8 cellular contexts compared by ENCODE assay signal in the genomic region with DNA sequence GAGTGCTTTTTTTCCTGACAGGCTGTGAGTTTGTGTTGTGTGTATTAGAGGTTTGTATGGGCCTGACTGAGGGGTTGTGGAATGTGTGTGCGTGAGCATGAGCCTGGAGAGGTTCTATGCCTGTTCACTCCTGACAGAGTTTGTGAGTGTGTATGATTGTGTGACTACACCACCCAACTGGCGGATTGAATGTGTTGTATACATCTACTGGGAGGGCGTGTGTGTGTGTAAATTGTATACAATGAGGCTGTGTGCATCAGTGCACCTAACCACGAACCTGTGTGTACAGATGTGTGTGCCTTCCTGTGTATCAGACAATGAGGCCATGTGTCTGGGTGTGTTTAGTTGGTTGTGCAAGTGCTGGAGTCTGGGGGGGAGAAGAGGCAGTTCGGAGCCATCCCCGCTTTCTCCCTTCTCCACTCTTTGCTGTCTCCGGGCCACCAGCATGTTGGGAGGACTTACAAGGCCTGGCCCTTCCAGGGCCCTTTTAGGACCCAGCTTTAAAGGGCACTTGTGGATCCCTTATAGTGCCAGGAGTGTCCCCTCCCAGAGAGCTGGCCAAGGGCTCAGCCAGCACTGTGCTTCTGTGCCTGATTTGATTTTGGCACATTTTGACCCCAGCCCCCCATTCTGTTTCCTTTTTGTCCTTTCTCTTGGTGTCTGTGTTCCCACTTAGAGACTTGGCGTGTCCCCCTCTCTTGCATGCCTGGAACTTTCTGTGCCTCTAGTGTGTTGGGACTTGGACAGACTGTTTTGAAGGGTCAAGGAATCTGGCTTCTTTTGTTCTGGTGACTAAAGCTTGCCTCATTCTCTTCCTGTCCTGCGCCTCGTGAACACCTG.
DNase-seq lines count a peak whose midpoint lies in the region; ATAC-seq lines count a peak whose summit lies in the region.

No MANE protein-coding gene starts in this region.

- H3K36me3 Mint-ChIP-seq in activated naive CD4-positive, alpha-beta T cell treated with anti-CD3 and anti-CD28 coated beads, Interleukin-2, amount 10 ng/mL, durations not matched to agents 7 days and 5 days, result no peaks in the 10 kb centered on the region

- H3K4me1 ChIP-seq in adipocyte (ENCODE audit: control insufficient read depth, insufficient read depth, low read length) (peaks cover 31% of the 10 kb centered on the region), iPS DF 6.9 (ENCODE audit: control insufficient read depth, insufficient read depth, low read length) (peaks cover 6% of the 10 kb centered on the region; the same call in 1 of the 2 replicates)

- DNase-seq in activated naive CD4-positive, alpha-beta T cell treated with anti-CD3 and anti-CD28 coated beads, Interleukin-2, amount 10 ng/mL, durations not matched to agents 7 days and 5 days, result no peak
- no peak for DNase-seq in activated naive CD4-positive, alpha-beta T cell treated with anti-CD3 and anti-CD28 coated beads, Interleukin-2, amount 50 U/mL, for 16 hours
- peak; percentile 41 for DNase-seq in adipocyte (ENCODE audit: low read depth)
- no peak for DNase-seq in iPS DF 6.9 (ENCODE audit: low read depth, low spot score)
- DNase-seq in skeletal muscle cell (ENCODE audit: low read depth), result no peak
- DNase-seq in ecto neural progenitor cell (ENCODE audit: low spot score), result no peak
- no peak for DNase-seq in stimulated activated naive CD4-positive, alpha-beta T cell (lab: John Stamatoyannopoulos, UW)

- peak overlapping the region; percentile 80 for H3K9ac ChIP-seq in adipocyte (ENCODE audit: low read length)

- ATAC-seq in HG03439 (IDR thresholded peaks at IDR 0.05; ENCODE audit: unreplicated experiment), result no peak

- H3K4me3 Mint-ChIP-seq in activated naive CD4-positive, alpha-beta T cell treated with anti-CD3 and anti-CD28 coated beads, Interleukin-2, amount 10 ng/mL, durations not matched to agents 7 days and 5 days, result peak overlapping the region; percentile 78

- peaks cover 46% of the 10 kb centered on the region for H3K27me3 Mint-ChIP-seq in activated naive CD4-positive, alpha-beta T cell treated with anti-CD3 and anti-CD28 coated beads, Interleukin-2, amount 10 ng/mL, durations not matched to agents 7 days and 5 days

- peaks cover 19% of the 10 kb centered on the region for H3K4me1 Mint-ChIP-seq in activated naive CD4-positive, alpha-beta T cell treated with anti-CD3 and anti-CD28 coated beads, Interleukin-2, amount 10 ng/mL, durations not matched to agents 7 days and 5 days

- CTCF ChIA-PET in activated naive CD4-positive, alpha-beta T cell treated with anti-CD3 and anti-CD28 coated beads, Interleukin-2, amount 10 ng/mL, durations not matched to agents 7 days and 5 days (lab: Charles Lee), result interaction anchor here (4.5 kb wide), 1 partner anchor 105 kb away, joined by 37 read pairs; no protein-coding TSS in a partner anchor

- H3K9me3 Mint-ChIP-seq in activated naive CD4-positive, alpha-beta T cell treated with anti-CD3 and anti-CD28 coated beads, Interleukin-2, amount 10 ng/mL, durations not matched to agents 7 days and 5 days, result no peaks in the 10 kb centered on the region

- no peaks in the 10 kb centered on the region for H3K27me3 ChIP-seq in adipocyte (replicated peaks; ENCODE audit: control insufficient read depth, insufficient read depth, low read length)
- no peaks in the 10 kb centered on the region for H3K27me3 ChIP-seq in iPS DF 6.9 (ENCODE audit: control insufficient read depth, insufficient read depth, low read length)

- H3K4me3 ChIP-seq in adipocyte (ENCODE audit: low read length) (peak overlapping the region; percentile 90), iPS DF 6.9 (ENCODE audit: low read length) (peak overlapping the region; percentile 59; the same call in 1 of the 2 replicates), skeletal muscle cell (ENCODE audit: low read depth, low read length) (peak overlapping the region; percentile 76)

- no CpG with 5 or more reads among the region's 10 CpGs for WGBS in iPS DF 6.9 (ENCODE audit: insufficient coverage, insufficient read length)

- H3K9me3 ChIP-seq in adipocyte (ENCODE audit: control insufficient read depth, low read length) (peaks cover 4% of the 10 kb centered on the region), iPS DF 6.9 (ENCODE audit: control insufficient read depth, insufficient read depth, low read length) (no peaks in the 10 kb centered on the region)

- H3K27ac ChIP-seq in iPS DF 6.9 (ENCODE audit: low read length), result no peak overlapping the region

- no peak overlapping the region for H3K27ac Mint-ChIP-seq in activated naive CD4-positive, alpha-beta T cell treated with anti-CD3 and anti-CD28 coated beads, Interleukin-2, amount 10 ng/mL, durations not matched to agents 7 days and 5 days

- H3K36me3 ChIP-seq in adipocyte (ENCODE audit: control insufficient read depth, insufficient read depth, low read length, severe bottlenecking) (no peaks in the 10 kb centered on the region), iPS DF 6.9 (ENCODE audit: control insufficient read depth, insufficient read depth, low read length) (no peaks in the 10 kb centered on the region)
